In genomic region chr2:46813680-46814079, GRCh38 we compare ENCODE assay signal across 14 cellular contexts.
DNase-seq lines count a peak whose midpoint lies in the region; ATAC-seq and TF ChIP-seq lines count a peak whose summit lies in the region.
"Had no signal": no experiment of that assay in that cellular context is flagged by ENCODE, and none has a peak within 500 bp of the region (broad histone marks: within the 10 kb centered on the region; RNA-seq: fewer than 3 reads in every experiment).

No MANE protein-coding gene starts in this region.

- no peaks in the 10 kb centered on the region for H4K20me1 ChIP-seq in BLaER1 treated with 17β-estradiol and CSF1 and Interleukin-3, amounts not matched to agents 10 nM and 100 nM
- H4K20me1 ChIP-seq in smooth muscle cell (ENCODE audit: low read depth) = no peaks in the 10 kb centered on the region

- no peak overlapping the region for H3K9ac ChIP-seq in BLaER1 treated with 17β-estradiol and CSF1 and Interleukin-3, amounts not matched to agents 10 nM and 100 nM
- H3K9ac ChIP-seq in liver (ENCODE audit: low read depth in 1 of 2, low read length in 2 of 2) (no peak overlapping the region), smooth muscle cell (ENCODE audit: low read depth) (no peak overlapping the region)

- H3K36me3 Mint-ChIP-seq in activated T-cell treated with anti-CD3 and anti-CD28 coated beads, Interleukin-2, amount 50 U/mL, for 4 hours (ENCODE audit: insufficient read depth) = no peaks in the 10 kb centered on the region

- H3K4me2 ChIP-seq in BLaER1 treated with 17β-estradiol and CSF1 and Interleukin-3, amounts not matched to agents 10 nM and 100 nM = peak overlapping the region in 10 of 11 experiments; percentile 17 to 64 (median 32); a peak in 13 of 22 replicates
- peak overlapping the region; percentile 17 for H3K4me2 ChIP-seq in smooth muscle cell

- H3K4me1 Mint-ChIP-seq in activated T-cell treated with anti-CD3 and anti-CD28 coated beads, Interleukin-2, amount 50 U/mL, for 4 hours (ENCODE audit: low read depth) = no peaks in the 10 kb centered on the region

- 0 out of 22 replicates have a peak, but pooled peaks cover 0 to 3% (median 0%) of the 10 kb centered on the region in 11 experiments for H3K9me3 ChIP-seq in BLaER1 treated with 17β-estradiol and CSF1 and Interleukin-3, amounts not matched to agents 10 nM and 100 nM (replicated peaks in 1 of 11)
- H3K9me3 ChIP-seq in liver (ENCODE audit: control insufficient read depth in 4 of 4, low read length in 3 of 4) = no peaks in the 10 kb centered on the region
- no peaks in the 10 kb centered on the region for H3K9me3 ChIP-seq in smooth muscle cell (replicated peaks; ENCODE audit: low read depth)
- H3K9me3 ChIP-seq: pancreas had no signal

- peaks cover 19 to 38% (median 29%) of the 10 kb centered on the region in 10 experiments for H3K4me1 ChIP-seq in BLaER1 treated with 17β-estradiol and CSF1 and Interleukin-3, amounts not matched to agents 10 nM and 100 nM
- no peaks in the 10 kb centered on the region for H3K4me1 ChIP-seq in liver (ENCODE audit: control insufficient read depth in 4 of 4, insufficient read depth in 4 of 4, low read length in 3 of 4)
- H3K4me1 ChIP-seq in smooth muscle cell (ENCODE audit: low read depth) = peaks cover 4% of the 10 kb centered on the region
- H3K4me1 ChIP-seq: pancreas had no signal

- H3K4me3 ChIP-seq in BLaER1 treated with 17β-estradiol and CSF1 and Interleukin-3, amounts not matched to agents 10 nM and 100 nM = no peak overlapping the region
- no peak overlapping the region for H3K4me3 ChIP-seq in brain microvascular endothelial cell (ENCODE audit: low read depth, low read length)
- H3K4me3 ChIP-seq in liver (ENCODE audit: low read depth in 1 of 3, low read length in 3 of 3) = no peak overlapping the region
- H3K4me3 ChIP-seq in smooth muscle cell = no peak overlapping the region
- H3K4me3 ChIP-seq: pancreas had no signal

- 70% methylated on average over 4 of the region's 4 CpGs for WGBS in liver
- WGBS in smooth muscle cell (ENCODE audit: low lambda C conversion rate) = 97% methylated on average over 4 of the region's 4 CpGs

- no peak for TF ChIP-seq RAD21 in liver (IDR thresholded peaks at IDR 0.05)

- H3K36me3 ChIP-seq in BLaER1 treated with 17β-estradiol and CSF1 and Interleukin-3, amounts not matched to agents 10 nM and 100 nM = no peaks in the 10 kb centered on the region
- H3K36me3 ChIP-seq in brain microvascular endothelial cell (replicated peaks) (no peaks in the 10 kb centered on the region), liver (ENCODE audit: control insufficient read depth in 4 of 4, insufficient read depth in 3 of 4, low read depth in 1 of 4, low read length in 3 of 4) (no peaks in the 10 kb centered on the region), smooth muscle cell (ENCODE audit: low read depth) (no peaks in the 10 kb centered on the region)
- H3K36me3 ChIP-seq: pancreas had no signal

- no peak overlapping the region for H2AFZ ChIP-seq in smooth muscle cell (ENCODE audit: low read depth)

- H3K79me2 ChIP-seq in smooth muscle cell (ENCODE audit: low read depth) = no peaks in the 10 kb centered on the region

- H3K27ac ChIP-seq in BLaER1 treated with 17β-estradiol and CSF1 and Interleukin-3, amounts not matched to agents 10 nM and 100 nM = no peak overlapping the region
- H3K27ac ChIP-seq in brain microvascular endothelial cell = peak overlapping the region; percentile 55
- H3K27ac ChIP-seq in liver (ENCODE audit: low read depth in 1 of 2, low read length in 2 of 2) = peak overlapping the region; percentile 58 to 61
- no peak overlapping the region for H3K27ac ChIP-seq in smooth muscle cell (ENCODE audit: low read depth)

- H3F3A ChIP-seq in smooth muscle cell (ENCODE audit: low read depth) = no peaks in the 10 kb centered on the region

- no peak for TF ChIP-seq CTCF in brain microvascular endothelial cell (IDR thresholded peaks at IDR 0.05; ENCODE audit: low read depth, low read length, missing control alignments)
- TF ChIP-seq CTCF in liver (IDR thresholded peaks at IDR 0.05; ENCODE audit: low read depth, low read length, missing input control) = no peak
- TF ChIP-seq CTCF in smooth muscle cell (IDR thresholded peaks at IDR 0.05; ENCODE audit: borderline replicate concordance, insufficient read depth, poor library complexity, severe bottlenecking) = no peak

- H3K4me3 Mint-ChIP-seq in activated T-cell treated with anti-CD3 and anti-CD28 coated beads, Interleukin-2, amount 50 U/mL, for 4 hours = no peak overlapping the region

- H3K27me3 Mint-ChIP-seq in activated T-cell treated with anti-CD3 and anti-CD28 coated beads, Interleukin-2, amount 50 U/mL, for 4 hours (ENCODE audit: low read depth) = peaks cover 2% of the 10 kb centered on the region

- no peak for ATAC-seq in GM21576 (IDR thresholded peaks at IDR 0.05; ENCODE audit: unreplicated experiment)
- no peak for ATAC-seq in activated T-cell treated with anti-CD3 and anti-CD28 coated beads, Interleukin-2, amount 50 U/mL, for 4 hours
- no peak for ATAC-seq in HG02623 (IDR thresholded peaks at IDR 0.05; ENCODE audit: unreplicated experiment)

- in situ Hi-C loops in brain microvascular endothelial cell (cut with HindIII; ENCODE audit: low pct_ligation_motif_present, low sequenced_read_pairs) = no loop called here

- H3K9me3 Mint-ChIP-seq in activated T-cell treated with anti-CD3 and anti-CD28 coated beads, Interleukin-2, amount 50 U/mL, for 4 hours = peaks cover 14% of the 10 kb centered on the region

- no peaks in the 10 kb centered on the region for H3K27me3 ChIP-seq in BLaER1 treated with 17β-estradiol and CSF1 and Interleukin-3, amounts not matched to agents 10 nM and 100 nM
- H3K27me3 ChIP-seq in brain microvascular endothelial cell (replicated peaks) (no peaks in the 10 kb centered on the region), liver (ENCODE audit: control insufficient read depth in 4 of 4, insufficient read depth in 4 of 4, low read length in 3 of 4) (no peaks in the 10 kb centered on the region), smooth muscle cell (ENCODE audit: low read depth) (peaks cover 9% of the 10 kb centered on the region)
- H3K27me3 ChIP-seq: pancreas had no signal

- DNase-seq in brain microvascular endothelial cell (no peak), smooth muscle cell (lab: John Stamatoyannopoulos, UW; ENCODE audit: unreplicated experiment) (no peak), NCI-H774 (lab: John Stamatoyannopoulos, UW) (no peak)
- no peak for DNase-seq in activated T-cell treated with anti-CD3 and anti-CD28 coated beads, Interleukin-2, amount 50 U/mL, for 4 hours
- DNase-seq: activated CD4-positive, alpha-beta T cell treated with anti-CD3 and anti-CD28 coated beads, Interleukin-2, amount 50 U/mL, for 48 hours; effector CD8-positive, alpha-beta T cell; foreskin melanocyte; Karpas-422; NCI-H146 had no signal

TF ChIP-seq in liver, 16 proteins besides CTCF, POLR2A, EP300 and RAD21:
- TF ChIP-seq REST (IDR thresholded peaks at IDR 0.05) = no peak
- TF ChIP-seq EGR1 (IDR thresholded peaks at IDR 0.05; ENCODE audit: low read depth in 2 of 2) = no peak
- no peak for TF ChIP-seq ZBTB33 (IDR thresholded peaks at IDR 0.05)
- no peak for TF ChIP-seq TAF1 (conservative IDR thresholded peaks at IDR 0.05)
- TF ChIP-seq JUND (IDR thresholded peaks at IDR 0.05) = no peak
- TF ChIP-seq RXRA (IDR thresholded peaks at IDR 0.05) = no peak
- no peak for TF ChIP-seq MAX (IDR thresholded peaks at IDR 0.05)
- TF ChIP-seq YY1 (IDR thresholded peaks at IDR 0.05) = no peak
- TF ChIP-seq ATF3 (IDR thresholded peaks at IDR 0.05) = no peak

Comparison
In these comparisons a context has a peak if more than half of its experiments do, and no peak if none do; other contexts are left out.
1. H3K27ac ChIP-seq: peak in brain microvascular endothelial cell (single experiment) and liver (2 of 2); none in BLaER1 treated with 17β-estradiol and CSF1 and Interleukin-3, amounts not matched to agents 10 nM and 100 nM (0 of 11) and smooth muscle cell (single experiment).